In genomic region chr13:34647379-34647778, GRCh38 we compare ENCODE assay signal across 30 cellular contexts.
"Had no signal": no experiment of that assay in that cellular context is flagged by ENCODE, and none has a peak within 500 bp of the region (broad histone marks: within the 10 kb centered on the region; RNA-seq: fewer than 3 reads in every experiment).

No MANE protein-coding gene starts in this region.

- H3K4me3 Mint-ChIP-seq: activated CD4-positive, alpha-beta memory T cell treated with anti-CD3 and anti-CD28 coated beads, Interleukin-2, amount 10 ng/mL, durations not matched to agents 7 days and 5 days; activated CD4-positive, alpha-beta T cell treated with anti-CD3 and anti-CD28 coated beads, Interleukin-2, amount 10 ng/mL, durations not matched to agents 7 days and 5 days; activated naive CD4-positive, alpha-beta T cell treated with anti-CD3 and anti-CD28 coated beads, Interleukin-2, amount 10 ng/mL, durations not matched to agents 7 days and 5 days; activated naive CD8-positive, alpha-beta T cell treated with anti-CD3 and anti-CD28 coated beads, Interleukin-2, amount 10 ng/mL, durations not matched to agents 7 days and 5 days; activated T-cell treated with anti-CD3 and anti-CD28 coated beads, Interleukin-2, amount 50 U/mL, for 24 hours; central memory CD8-positive, alpha-beta T cell; dendritic cell treated with granulocyte-macrophage colony-stimulating factor and Interleukin-4, amounts not matched to agents 40 ng/mL and 50 ng/mL, for 4 days; endodermal cell; nephron progenitor cell; stimulated activated naive B cell treated with anti-CD40 and anti-IgM and Interleukin-4, amounts not matched to agents 10 μg/mL and 1 μg/mL and 100 μg/mL, for 72 hours; T-helper 17 cell; WTC11 had no signal

- H3K4me3 ChIP-seq: left lung, lower lobe of right lung, mucosa of descending colon, sigmoid colon, stomach, thyroid gland, upper lobe of left lung had no signal

- H3K27ac ChIP-seq: left lung, lower lobe of right lung, neutrophil, sigmoid colon, stomach, thyroid gland, upper lobe of left lung had no signal

- H3K27me3 Mint-ChIP-seq: activated CD4-positive, alpha-beta memory T cell treated with anti-CD3 and anti-CD28 coated beads, Interleukin-2, amount 10 ng/mL, durations not matched to agents 7 days and 5 days; activated CD4-positive, alpha-beta T cell treated with anti-CD3 and anti-CD28 coated beads, Interleukin-2, amount 10 ng/mL, durations not matched to agents 7 days and 5 days; activated naive CD4-positive, alpha-beta T cell treated with anti-CD3 and anti-CD28 coated beads, Interleukin-2, amount 10 ng/mL, durations not matched to agents 7 days and 5 days; activated naive CD8-positive, alpha-beta T cell treated with anti-CD3 and anti-CD28 coated beads, Interleukin-2, amount 10 ng/mL, durations not matched to agents 7 days and 5 days; activated T-cell treated with anti-CD3 and anti-CD28 coated beads, Interleukin-2, amount 50 U/mL, for 24 hours; central memory CD8-positive, alpha-beta T cell; dendritic cell treated with granulocyte-macrophage colony-stimulating factor and Interleukin-4, amounts not matched to agents 40 ng/mL and 50 ng/mL, for 4 days; progenitor cell of endocrine pancreas; stimulated activated naive B cell treated with anti-CD40 and anti-IgM and Interleukin-4, amounts not matched to agents 10 μg/mL and 1 μg/mL and 100 μg/mL, for 72 hours; T-helper 17 cell had no signal

- H3K27ac Mint-ChIP-seq: activated CD4-positive, alpha-beta memory T cell treated with anti-CD3 and anti-CD28 coated beads, Interleukin-2, amount 10 ng/mL, durations not matched to agents 7 days and 5 days; activated CD4-positive, alpha-beta T cell treated with anti-CD3 and anti-CD28 coated beads, Interleukin-2, amount 10 ng/mL, durations not matched to agents 7 days and 5 days; activated naive CD4-positive, alpha-beta T cell treated with anti-CD3 and anti-CD28 coated beads, Interleukin-2, amount 10 ng/mL, durations not matched to agents 7 days and 5 days; activated naive CD8-positive, alpha-beta T cell treated with anti-CD3 and anti-CD28 coated beads, Interleukin-2, amount 10 ng/mL, durations not matched to agents 7 days and 5 days; activated T-cell treated with anti-CD3 and anti-CD28 coated beads, Interleukin-2, amount 50 U/mL, for 24 hours; dendritic cell treated with granulocyte-macrophage colony-stimulating factor and Interleukin-4, amounts not matched to agents 40 ng/mL and 50 ng/mL, for 4 days; endodermal cell; nephron progenitor cell; progenitor cell of endocrine pancreas; stimulated activated naive B cell treated with anti-CD40 and anti-IgM and Interleukin-4, amounts not matched to agents 10 μg/mL and 1 μg/mL and 100 μg/mL, for 72 hours; T-helper 17 cell; WTC11 had no signal

- H3K36me3 Mint-ChIP-seq: activated naive CD4-positive, alpha-beta T cell treated with anti-CD3 and anti-CD28 coated beads, Interleukin-2, amount 10 ng/mL, durations not matched to agents 7 days and 5 days; activated naive CD8-positive, alpha-beta T cell treated with anti-CD3 and anti-CD28 coated beads, Interleukin-2, amount 10 ng/mL, durations not matched to agents 7 days and 5 days; stimulated activated naive B cell treated with anti-CD40 and anti-IgM and Interleukin-4, amounts not matched to agents 10 μg/mL and 1 μg/mL and 100 μg/mL, for 72 hours had no signal

- DNase-seq: activated CD4-positive, alpha-beta memory T cell treated with anti-CD3 and anti-CD28 coated beads, Interleukin-2, amount 10 ng/mL, durations not matched to agents 7 days and 5 days; activated CD4-positive, alpha-beta T cell treated with anti-CD3 and anti-CD28 coated beads for 1 hour; activated CD4-positive, alpha-beta T cell treated with anti-CD3 and anti-CD28 coated beads, Interleukin-2, amount 10 ng/mL, durations not matched to agents 7 days and 5 days; activated CD8-positive, alpha-beta memory T cell treated with anti-CD3 and anti-CD28 coated beads, Interleukin-2, amount 50 U/mL, for 48 hours; activated gamma-delta T cell; activated naive CD4-positive, alpha-beta T cell treated with anti-CD3 and anti-CD28 coated beads, Interleukin-2, amount 10 ng/mL, durations not matched to agents 7 days and 5 days; activated naive CD8-positive, alpha-beta T cell treated with anti-CD3 and anti-CD28 coated beads, Interleukin-2, amount 10 ng/mL, durations not matched to agents 7 days and 5 days; activated T-cell treated with anti-CD3 and anti-CD28 coated beads, Interleukin-2, amount 50 U/mL, for 24 hours; amygdala; endodermal cell; kidney glomerular epithelial cell; left lung; lower lobe of right lung; mucosa of descending colon; nephron progenitor cell; retina; sigmoid colon; small intestine; stimulated activated CD4-positive, alpha-beta T cell treated with anti-CD3 and anti-CD28 coated beads, Interleukin-1b, Interleukin-23, amount 100 ng/mL, for 48 hours; stimulated activated naive B cell treated with anti-CD40 and anti-IgM and Interleukin-4, amounts not matched to agents 10 μg/mL and 1 μg/mL and 100 μg/mL, for 72 hours; stomach; T-helper 17 cell; T1000; thyroid gland; upper lobe of left lung had no signal

- H3K9me3 ChIP-seq: lower lobe of right lung, mucosa of descending colon, neutrophil, sigmoid colon, thyroid gland had no signal

- H3K36me3 ChIP-seq: left lung, lower lobe of right lung, neutrophil, sigmoid colon, stomach, thyroid gland, upper lobe of left lung had no signal

- H3K27me3 ChIP-seq: left lung, neutrophil, sigmoid colon, stomach, thyroid gland, upper lobe of left lung had no signal

- H3K4me1 ChIP-seq: left lung, lower lobe of right lung, sigmoid colon, stomach, thyroid gland, upper lobe of left lung had no signal

- H3K4me1 Mint-ChIP-seq: activated CD4-positive, alpha-beta memory T cell treated with anti-CD3 and anti-CD28 coated beads, Interleukin-2, amount 10 ng/mL, durations not matched to agents 7 days and 5 days; activated CD4-positive, alpha-beta T cell treated with anti-CD3 and anti-CD28 coated beads, Interleukin-2, amount 10 ng/mL, durations not matched to agents 7 days and 5 days; activated naive CD4-positive, alpha-beta T cell treated with anti-CD3 and anti-CD28 coated beads, Interleukin-2, amount 10 ng/mL, durations not matched to agents 7 days and 5 days; activated naive CD8-positive, alpha-beta T cell treated with anti-CD3 and anti-CD28 coated beads, Interleukin-2, amount 10 ng/mL, durations not matched to agents 7 days and 5 days; central memory CD8-positive, alpha-beta T cell; nephron progenitor cell; stimulated activated naive B cell treated with anti-CD40 and anti-IgM and Interleukin-4, amounts not matched to agents 10 μg/mL and 1 μg/mL and 100 μg/mL, for 72 hours; T-helper 17 cell had no signal

- H3K9me3 Mint-ChIP-seq: activated CD4-positive, alpha-beta T cell treated with anti-CD3 and anti-CD28 coated beads, Interleukin-2, amount 10 ng/mL, durations not matched to agents 7 days and 5 days; activated T-cell treated with anti-CD3 and anti-CD28 coated beads, Interleukin-2, amount 50 U/mL, for 24 hours had no signal
